In genomic region chr12:28175098-28175589, GRCh38 we compare ENCODE assay signal across 2 cellular contexts.
A peak's percentile ranks its signal among the peaks of the same experiment; 100 is the strongest.
TF ChIP-seq lines count a peak whose summit lies in the region.

No MANE protein-coding gene starts in this region.

TF ChIP-seq in HepG2, 621 proteins besides CTCF, POLR2A, EP300 and RAD21:
- no peak for TF ChIP-seq GMEB1 (CRISPR knock-in tag; IDR thresholded peaks at IDR 0.05; ENCODE audit: borderline replicate concordance)
- TF ChIP-seq BATF2 (CRISPR knock-in tag; IDR thresholded peaks at IDR 0.05): no peak
- peak; percentile 36; the same call in 1 of the 2 replicates for TF ChIP-seq MNT (IDR thresholded peaks at IDR 0.05)

TF ChIP-seq in neural cell, 6 proteins besides CTCF, POLR2A, EP300 and RAD21:
- no peak for TF ChIP-seq TAF1 (IDR thresholded peaks at IDR 0.05; ENCODE audit: low read depth)
- peak; percentile 50 for TF ChIP-seq REST (IDR thresholded peaks at IDR 0.05; ENCODE audit: borderline replicate concordance)
- TF ChIP-seq EZH2 (IDR thresholded peaks at IDR 0.05; ENCODE audit: borderline replicate concordance, insufficient read depth, low read length, poor library complexity, severe bottlenecking): no peak
- peak; percentile 94 for TF ChIP-seq POLR2AphosphoS5 (IDR thresholded peaks at IDR 0.05)
- TF ChIP-seq SMC3 (conservative IDR thresholded peaks at IDR 0.05; ENCODE audit: poor library complexity): no peak
- TF ChIP-seq MXI1 (conservative IDR thresholded peaks at IDR 0.05; ENCODE audit: poor library complexity, severe bottlenecking): peak; percentile 49
